11 cellular contexts compared by ENCODE assay signal in the genomic region with DNA sequence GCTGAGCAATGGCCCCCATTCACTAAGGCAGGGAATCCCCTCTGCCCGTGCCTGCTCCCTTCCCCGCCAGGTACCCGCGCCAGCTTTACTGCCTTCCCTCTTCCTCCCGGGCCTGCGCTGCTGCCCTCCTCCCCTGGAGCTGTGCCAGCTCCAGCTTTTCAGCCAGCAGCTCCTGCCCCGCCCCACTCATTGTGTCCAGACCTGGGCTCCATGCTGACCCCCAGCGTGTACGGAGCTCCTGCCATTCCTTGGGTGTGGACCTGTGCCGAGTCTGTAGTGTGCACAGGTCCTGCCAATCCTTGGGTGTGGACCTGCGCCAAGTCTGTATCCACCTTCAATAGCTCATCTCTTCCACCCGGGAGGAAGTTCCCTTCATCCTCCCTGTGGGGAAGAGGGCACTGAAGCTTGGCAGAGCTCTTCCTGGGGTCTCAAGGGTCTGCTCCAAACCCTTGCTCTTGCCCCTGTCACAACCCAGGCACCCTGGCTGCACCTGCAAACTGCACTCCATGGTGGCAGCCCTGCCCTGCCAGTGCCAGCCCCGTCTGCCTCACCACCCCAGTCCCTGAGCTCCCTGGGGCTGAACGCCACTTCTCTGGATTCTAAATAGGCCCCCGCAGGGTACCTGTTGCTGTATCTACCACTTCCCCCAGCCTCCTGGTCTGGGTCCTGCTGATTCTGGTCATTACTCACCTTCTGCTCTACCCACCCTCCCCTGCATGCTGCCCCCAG.
DNase-seq lines count a peak whose midpoint lies in the region; ATAC-seq, FAIRE-seq and TF ChIP-seq lines count a peak whose summit lies in the region.
"Had no signal": no experiment of that assay in that cellular context is flagged by ENCODE, and none has a peak within 500 bp of the region (broad histone marks: within the 10 kb centered on the region; RNA-seq: fewer than 3 reads in every experiment).

No MANE protein-coding gene starts in this region.

- no peaks in the 10 kb centered on the region for H3K79me2 ChIP-seq in K562 (ENCODE audit: control insufficient read depth, insufficient read depth, low read length)

- CTCF ChIA-PET in K562 (lab: Yijun Ruan, JAX; ENCODE audit: low intra/inter-chr PET ratio), result no interaction called here

- no peaks in the 10 kb centered on the region for H3K36me3 ChIP-seq in K562 (ENCODE audit: control insufficient read depth, insufficient read depth, low read length)

- ATAC-seq in K562 (no peak), GM18873 (IDR thresholded peaks at IDR 0.05; ENCODE audit: low FRiP score, unreplicated experiment) (no peak), GM21360 (IDR thresholded peaks at IDR 0.05; ENCODE audit: unreplicated experiment) (no peak)

- H3K4me1 ChIP-seq in K562 (replicated peaks in 1 of 2; ENCODE audit: control insufficient read depth in 2 of 2, insufficient read depth in 2 of 2, low read length in 2 of 2), result peaks cover 0 to 27% of the 10 kb centered on the region in 2 experiments; a peak in 2 of 5 replicates

- H3K9me3 ChIP-seq in K562 (replicated peaks; ENCODE audit: control insufficient read depth, insufficient read depth, low read depth, low read length), result no peaks in the 10 kb centered on the region

- no TSS peak for BruUV-seq in K562 (replicated peaks; lab: Mats Ljungman, UMichigan)

- peak; percentile 59 for DNase-seq in G401 (ENCODE audit: low spot score)
- DNase-seq in NCI-H146 (lab: John Stamatoyannopoulos, UW), result peak; percentile 41
- no peak for DNase-seq in K562 (ENCODE audit: extremely low read depth in 1 of 4, low spot score in 3 of 4)
- DNase-seq in posterior vena cava (ENCODE audit: low spot score), result peak; percentile 73
- DNase-seq in NCI-H2107 treated with DMSO at 0.1 percent for 48 hours (lab: John Stamatoyannopoulos, UW; ENCODE audit: unreplicated experiment), result no peak
- DNase-seq: activated CD4-positive, CD25-positive, alpha-beta regulatory T cell; GOT3; NCI-H446; SHP77 treated with DMSO at 0.1 percent for 48 hours had no signal

- H3K4me2 ChIP-seq in K562 (ENCODE audit: insufficient read depth, low read length), result no peak overlapping the region

- in situ Hi-C loops in G401 (cut with HindIII; ENCODE audit: low sequenced_read_pairs), result no loop called here
- in situ Hi-C loops in K562 (cut with MboI), result no loop called here

- no peak overlapping the region for H2AFZ ChIP-seq in K562 (ENCODE audit: low read depth, low read length)

- H3K4me3 ChIP-seq in K562, result no peak overlapping the region

- H3K27me3 ChIP-seq in K562 (ENCODE audit: control insufficient read depth in 2 of 2, insufficient read depth in 2 of 2, low read length in 2 of 2), result peaks cover 0 to 5% of the 10 kb centered on the region in 2 experiments; a peak in 1 of 5 replicates

- WGBS in K562 (ENCODE audit: insufficient coverage, low coverage, missing lambda C conversion rate), result 19% methylated on average over 15 of the region's 15 CpGs

- H4K20me1 ChIP-seq in K562 (replicated peaks; ENCODE audit: control insufficient read depth, insufficient read depth, low read length), result no peaks in the 10 kb centered on the region

- FAIRE-seq in K562 (lab: Jason Lieb, UNC), result no peak

- peak overlapping the region in 1 of 2 experiments; percentile 26; a peak in 1 of 4 replicates for H3K9ac ChIP-seq in K562 (ENCODE audit: insufficient read depth in 1 of 2, low read depth in 2 of 2, low read length in 2 of 2)

- intact Hi-C loops in K562 (cut with micrococcal nuclease), result no loop called here
- intact Hi-C loops in posterior vena cava (cut with DNase I), result no loop called here

- no peak for TF ChIP-seq EP300 in K562 (IDR thresholded peaks at IDR 0.05; ENCODE audit: low read length)

- peaks cover 5% of the 10 kb centered on the region for H3K9me1 ChIP-seq in K562 (ENCODE audit: control insufficient read depth, insufficient read depth, low read length)

- no peak for TF ChIP-seq POLR2A in K562 (conservative IDR thresholded peaks at IDR 0.05)

- POLR2A ChIA-PET in K562 (lab: Yijun Ruan, JAX), result interaction anchor here (0.5 to 1.1 kb wide), 2 partner anchors 63 to 923 kb away, joined by 3 read pairs; no protein-coding TSS in a partner anchor

- TF ChIP-seq RAD21 in K562 (CRISPR knock-in tag; conservative IDR thresholded peaks at IDR 0.05 in 1 of 2, IDR thresholded peaks at IDR 0.05 in 1 of 2), result no peak

- TF ChIP-seq CTCF in K562 (IDR thresholded peaks at IDR 0.05 in 2 of 3, conservative IDR thresholded peaks at IDR 0.05 in 1 of 3; ENCODE audit: insufficient read depth in 2 of 3, low read depth in 1 of 3, low read length in 3 of 3), result no peak

- H3K27ac ChIP-seq in K562 (ENCODE audit: extremely low read depth, low read depth, low read length), result no peak overlapping the region

TF ChIP-seq in K562, 482 proteins besides CTCF, POLR2A, EP300 and RAD21:
- TF ChIP-seq NRF1 (conservative IDR thresholded peaks at IDR 0.05 in 1 of 2, IDR thresholded peaks at IDR 0.05 in 1 of 2), result peak; percentile 25 to 36; a peak in 2 of 4 replicates
- TF ChIP-seq NFIC (IDR thresholded peaks at IDR 0.05), result peak; percentile 76
- TF ChIP-seq ETV1 (tag; conservative IDR thresholded peaks at IDR 0.05; ENCODE audit: low read depth), result no peak
TF ChIP-seq in K562: peak in this region for 2.

Comparison
In these comparisons a context has a peak if more than half of its experiments do, and no peak if none do; other contexts are left out.
1. DNase-seq: peak in G401 (single experiment), NCI-H146 (single experiment) and posterior vena cava (single experiment); none in K562 (0 of 4) and NCI-H2107 treated with DMSO at 0.1 percent for 48 hours (single experiment).